In the genomic region with DNA sequence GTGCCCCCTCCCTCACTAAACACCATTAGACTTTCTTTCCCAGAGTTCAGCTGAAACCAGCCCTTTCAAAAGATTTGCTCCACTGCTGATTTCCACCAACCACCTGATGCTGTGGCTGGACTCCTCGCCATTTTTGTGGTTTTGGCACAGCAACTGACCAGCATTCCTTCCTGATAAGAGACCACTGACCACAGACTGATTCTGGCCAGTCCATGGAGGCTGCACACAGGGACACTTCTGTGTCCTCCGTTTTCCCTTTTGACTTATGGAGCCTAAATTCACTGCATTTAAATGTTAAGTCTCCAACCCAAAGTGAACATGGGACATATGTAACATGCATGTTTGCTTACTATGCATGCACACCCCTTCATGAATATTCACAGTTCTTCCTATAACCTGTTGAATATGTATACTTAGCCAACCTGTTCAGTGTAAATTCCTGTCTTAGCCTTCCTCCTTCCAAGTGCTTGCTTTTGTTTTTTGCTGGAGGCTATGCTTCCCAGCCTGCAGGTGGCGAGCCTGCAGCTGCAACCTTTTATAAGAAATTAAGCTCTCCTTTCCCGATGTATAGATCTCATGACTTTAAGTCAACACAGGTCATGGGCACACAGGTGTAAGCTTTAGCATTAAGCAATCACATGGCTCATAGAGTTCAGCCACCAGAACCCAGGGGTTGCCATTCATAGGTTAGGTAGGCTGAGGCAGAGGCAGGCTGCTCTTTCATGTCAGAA, we compare ENCODE assay signal across 12 cellular contexts.
DNase-seq lines count a peak whose midpoint lies in the region; ATAC-seq, FAIRE-seq and TF ChIP-seq lines count a peak whose summit lies in the region.
"Had no signal": no experiment of that assay in that cellular context is flagged by ENCODE, and none has a peak within 500 bp of the region (broad histone marks: within the 10 kb centered on the region; RNA-seq: fewer than 3 reads in every experiment).

No MANE protein-coding gene starts in this region.

- H3K4me3 Mint-ChIP-seq in MCF 10A (ENCODE audit: unreplicated experiment) (no peak overlapping the region), type B pancreatic cell (no peak overlapping the region), immature natural killer cell (no peak overlapping the region)
- H3K4me3 Mint-ChIP-seq: CD8-positive, alpha-beta T cell had no signal

- peaks cover 0 to 6% of the 10 kb centered on the region in 2 donors for H3K27me3 ChIP-seq in breast epithelium

- H3K27ac ChIP-seq in breast epithelium = no peak overlapping the region

- H3K9me3 Mint-ChIP-seq in MCF 10A (ENCODE audit: unreplicated experiment) (no peaks in the 10 kb centered on the region), type B pancreatic cell (no peaks in the 10 kb centered on the region), immature natural killer cell (peaks cover 0 to 2% (median 0%) of the 10 kb centered on the region in 6 donors)
- H3K9me3 Mint-ChIP-seq: CD8-positive, alpha-beta T cell had no signal

- BruUV-seq in MCF 10A (replicated peaks; lab: Mats Ljungman, UMichigan) = no TSS peak

- H3K4me1 Mint-ChIP-seq in MCF 10A (ENCODE audit: insufficient read depth, unreplicated experiment) = peaks cover 14% of the 10 kb centered on the region
- peaks cover 23% of the 10 kb centered on the region for H3K4me1 Mint-ChIP-seq in type B pancreatic cell (ENCODE audit: unreplicated experiment)
- no peaks in the 10 kb centered on the region for H3K4me1 Mint-ChIP-seq in immature natural killer cell

- DNase-seq in MCF 10A (ENCODE audit: unreplicated experiment) (peak; percentile 48), breast epithelium (ENCODE audit: low spot score in 2 of 2) (no peak), NCI-H69 (lab: John Stamatoyannopoulos, UW) (peak; percentile 90), epithelial cell of esophagus (ENCODE audit: low read depth) (peak; percentile 52), type B pancreatic cell (ENCODE audit: extremely low spot score, unreplicated experiment) (no peak), immature natural killer cell (no peak), GM12891 (ENCODE audit: insufficient read length, low spot score) (no peak)
- DNase-seq: activated CD4-positive, CD25-positive, alpha-beta regulatory T cell; amygdala; CD8-positive, alpha-beta T cell; NCI-H187 had no signal

- TF ChIP-seq POLR2A in breast epithelium (IDR thresholded peaks at IDR 0.05) (no peak), GM12891 (IDR thresholded peaks at IDR 0.05; ENCODE audit: low read depth, low read length) (no peak)

- no peaks in the 10 kb centered on the region for H3K4me1 ChIP-seq in breast epithelium

- no peaks in the 10 kb centered on the region for H3K9me3 ChIP-seq in breast epithelium

- CTCF ChIA-PET in MCF 10A (lab: Yijun Ruan, JAX) = interaction anchor here (0.6 to 3.0 kb wide), 8 partner anchors 9 to 1481 kb away, joined by 3 to 26 read pairs (median 6); no protein-coding TSS in a partner anchor

- no peaks in the 10 kb centered on the region for H3K36me3 Mint-ChIP-seq in MCF 10A (ENCODE audit: insufficient read depth, unreplicated experiment)
- no peaks in the 10 kb centered on the region for H3K36me3 Mint-ChIP-seq in type B pancreatic cell
- H3K36me3 Mint-ChIP-seq in immature natural killer cell = no peaks in the 10 kb centered on the region
- H3K36me3 Mint-ChIP-seq: CD8-positive, alpha-beta T cell had no signal

- H3K27me3 Mint-ChIP-seq in MCF 10A (ENCODE audit: insufficient read depth, unreplicated experiment) = no peaks in the 10 kb centered on the region
- H3K27me3 Mint-ChIP-seq in type B pancreatic cell = peaks cover 6% of the 10 kb centered on the region
- peaks cover 3 to 4% (median 4%) of the 10 kb centered on the region in 3 donors for H3K27me3 Mint-ChIP-seq in immature natural killer cell (ENCODE audit: low read depth in 3 of 3)

- intact Hi-C loops in MCF 10A (cut with micrococcal nuclease) (loop anchor here (5.0 kb wide), 1 partner anchor 35 kb away; no protein-coding TSS in a partner anchor), breast epithelium (cut with DNase I; ENCODE audit: low total_unique reads) (no loop called here)

- H3K4me3 ChIP-seq in breast epithelium (no peak overlapping the region), epithelial cell of esophagus (ENCODE audit: low read length) (no peak overlapping the region)

- POLR2A ChIA-PET in MCF 10A (lab: Yijun Ruan, JAX) = interaction anchor here (1.1 to 1.6 kb wide), 2 partner anchors 10 to 37 kb away, joined by 4 to 9 read pairs; no protein-coding TSS in a partner anchor

- no peak for FAIRE-seq in GM12891 (lab: Jason Lieb, UNC)

- H3K27ac Mint-ChIP-seq in MCF 10A (ENCODE audit: low read depth, unreplicated experiment) (no peak overlapping the region), type B pancreatic cell (no peak overlapping the region), immature natural killer cell (no peak overlapping the region)
- H3K27ac Mint-ChIP-seq: CD8-positive, alpha-beta T cell had no signal

- no peaks in the 10 kb centered on the region for H3K36me3 ChIP-seq in breast epithelium

- TF ChIP-seq CTCF in MCF 10A (IDR thresholded peaks at IDR 0.05; ENCODE audit: unreplicated experiment) = no peak
- TF ChIP-seq CTCF in breast epithelium (IDR thresholded peaks at IDR 0.05) = no peak
- peak; percentile 48 for TF ChIP-seq CTCF in epithelial cell of esophagus (IDR thresholded peaks at IDR 0.05; ENCODE audit: insufficient read depth, low read depth, low read length, missing control alignments)
- peak; percentile 34 for TF ChIP-seq CTCF in type B pancreatic cell (conservative IDR thresholded peaks at IDR 0.05)

- no peak for ATAC-seq in HG03439 (IDR thresholded peaks at IDR 0.05; ENCODE audit: unreplicated experiment)
- ATAC-seq: CD8-positive, alpha-beta T cell had no signal

TF ChIP-seq in GM12891, 5 proteins besides CTCF, POLR2A, EP300 and RAD21:
- TF ChIP-seq PAX5 (IDR thresholded peaks at IDR 0.05; ENCODE audit: insufficient read depth, low read length, severe bottlenecking) (no peak), POU2F2 (IDR thresholded peaks at IDR 0.05; ENCODE audit: low read depth, low read length) (no peak), POLR2AphosphoS5 (IDR thresholded peaks at IDR 0.05; ENCODE audit: low read depth, low read length) (no peak), SPI1 (IDR thresholded peaks at IDR 0.05; ENCODE audit: low read depth, low read length) (no peak), TAF1 (IDR thresholded peaks at IDR 0.05; ENCODE audit: low read depth, low read length) (no peak)
TF ChIP-seq in GM12891: peak in this region for 0.

Comparison
In these comparisons a context has a peak if more than half of its experiments do, and no peak if none do; other contexts are left out.
1. DNase-seq: peak in MCF 10A (single experiment), NCI-H69 (single experiment) and epithelial cell of esophagus (single experiment); none in breast epithelium (0 of 2), type B pancreatic cell (single experiment), immature natural killer cell (0 of 3) and GM12891 (single experiment).
2. CTCF ChIP-seq: peak in epithelial cell of esophagus (single experiment) and type B pancreatic cell (single experiment); none in MCF 10A (single experiment) and breast epithelium (0 of 3).